In genomic region chr20:37714973-37715657, GRCh38 we compare ENCODE assay signal across 1 cellular context.
TF ChIP-seq lines count a peak whose summit lies in the region.

No MANE protein-coding gene starts in this region.

TF ChIP-seq in K562, 482 proteins besides CTCF, POLR2A, EP300 and RAD21 (continued from another document):
- TF ChIP-seq, protein P1, sequence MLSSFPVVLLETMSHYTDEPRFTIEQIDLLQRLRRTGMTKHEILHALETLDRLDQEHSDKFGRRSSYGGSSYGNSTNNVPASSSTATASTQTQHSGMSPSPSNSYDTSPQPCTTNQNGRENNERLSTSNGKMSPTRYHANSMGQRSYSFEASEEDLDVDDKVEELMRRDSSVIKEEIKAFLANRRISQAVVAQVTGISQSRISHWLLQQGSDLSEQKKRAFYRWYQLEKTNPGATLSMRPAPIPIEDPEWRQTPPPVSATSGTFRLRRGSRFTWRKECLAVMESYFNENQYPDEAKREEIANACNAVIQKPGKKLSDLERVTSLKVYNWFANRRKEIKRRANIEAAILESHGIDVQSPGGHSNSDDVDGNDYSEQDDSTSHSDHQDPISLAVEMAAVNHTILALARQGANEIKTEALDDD (IDR thresholded peaks at IDR 0.05) = peak; percentile 41
- TF ChIP-seq ZNF263 (CRISPR knock-in tag; IDR thresholded peaks at IDR 0.05; ENCODE audit: borderline replicate concordance) (no peak), CHD2 (IDR thresholded peaks at IDR 0.05; ENCODE audit: low read depth, low read length) (no peak), CBFA2T3 (IDR thresholded peaks at IDR 0.05) (peak; percentile 22), ZNF764 (CRISPR knock-in tag; IDR thresholded peaks at IDR 0.05; ENCODE audit: low read depth) (no peak), RBM17 (IDR thresholded peaks at IDR 0.05; ENCODE audit: borderline replicate concordance, low read depth, low read length) (no peak), RB1 (IDR thresholded peaks at IDR 0.05; ENCODE audit: low read depth) (no peak), ATF3 (IDR thresholded peaks at IDR 0.05) (0 out of 2 replicates have a peak, but pooled peaks have one; percentile 22), ATF3 (CRISPR knock-in tag; conservative IDR thresholded peaks at IDR 0.05) (no peak), CEBPB (tag; IDR thresholded peaks at IDR 0.05) (peak; percentile 50; the same call in 1 of the 2 replicates), ZNF717 (CRISPR knock-in tag; IDR thresholded peaks at IDR 0.05) (no peak), SMARCA4 (IDR thresholded peaks at IDR 0.05) (no peak), ZBTB17 (CRISPR knock-in tag; IDR thresholded peaks at IDR 0.05) (no peak)
- TF ChIP-seq, protein P2, sequence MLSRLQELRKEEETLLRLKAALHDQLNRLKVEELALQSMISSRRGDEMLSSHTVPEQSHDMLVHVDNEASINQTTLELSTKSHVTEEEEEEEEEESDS (CRISPR knock-in tag; IDR thresholded peaks at IDR 0.05) = no peak
- TF ChIP-seq, protein P3, sequence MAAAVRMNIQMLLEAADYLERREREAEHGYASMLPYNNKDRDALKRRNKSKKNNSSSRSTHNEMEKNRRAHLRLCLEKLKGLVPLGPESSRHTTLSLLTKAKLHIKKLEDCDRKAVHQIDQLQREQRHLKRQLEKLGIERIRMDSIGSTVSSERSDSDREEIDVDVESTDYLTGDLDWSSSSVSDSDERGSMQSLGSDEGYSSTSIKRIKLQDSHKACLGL (CRISPR knock-in tag; IDR thresholded peaks at IDR 0.05; ENCODE audit: borderline replicate concordance, poor library complexity, severe bottlenecking) = no peak
TF ChIP-seq in K562: peak in this region for 4.
